In the genomic region with DNA sequence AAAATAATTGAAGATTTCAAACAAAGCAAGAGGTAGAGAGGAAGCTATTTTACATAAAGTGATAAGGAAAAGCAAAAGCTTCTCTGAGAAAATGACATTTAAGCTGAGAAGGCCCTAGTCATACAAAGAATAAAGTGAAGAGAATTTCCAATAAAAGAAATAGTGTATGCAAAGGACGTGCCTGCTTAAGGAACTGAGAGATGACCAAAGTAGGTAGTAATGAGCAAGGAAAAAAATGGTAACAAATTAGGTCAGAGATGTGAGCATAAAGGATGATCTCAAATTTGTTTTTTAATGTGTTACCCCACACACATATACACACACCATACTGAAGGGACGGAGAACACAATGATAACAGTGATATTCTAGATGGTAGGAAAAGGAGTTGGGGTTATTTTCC, we compare ENCODE assay signal across 31 cellular contexts. TPM values are rescaled to one million over a fixed set of nuclear protein-coding genes. Genes with fewer than 3 reads are reported as not detected.
DNase-seq lines count a peak whose midpoint lies in the region; ATAC-seq, FAIRE-seq and TF ChIP-seq lines count a peak whose summit lies in the region.
"Had no signal": no experiment of that assay in that cellular context is flagged by ENCODE, and none has a peak within 500 bp of the region (broad histone marks: within the 10 kb centered on the region; RNA-seq: fewer than 3 reads in every experiment).

No MANE protein-coding gene starts in this region.

- ATAC-seq in heart right ventricle (no peak), GM18517 (IDR thresholded peaks at IDR 0.05; ENCODE audit: unreplicated experiment) (no peak)
- ATAC-seq: HepG2, SK-N-SH treated with all-trans-retinoic acid at 6 μM for 48 hours had no signal

- TF ChIP-seq POLR2A in GM12891 (IDR thresholded peaks at IDR 0.05; ENCODE audit: low read depth, low read length) (no peak), stomach (IDR thresholded peaks at IDR 0.05) (no peak)

- BruUV-seq in Calu3 (replicated peaks; lab: Mats Ljungman, UMichigan): no TSS peak

- peaks cover 24% of the 10 kb centered on the region for H3K4me1 Mint-ChIP-seq in Calu3 (ENCODE audit: low read depth, unreplicated experiment)

- H3K4me3 ChIP-seq in OCI-LY3 (ENCODE audit: low read length) (no peak overlapping the region), neural cell (ENCODE audit: low read length) (no peak overlapping the region), heart right ventricle (no peak overlapping the region), stomach (no peak overlapping the region)
- H3K4me3 ChIP-seq: esophagus muscularis mucosa, HAP-1, sigmoid colon, testis had no signal

- H3K4me1 ChIP-seq in OCI-LY3 (ENCODE audit: low read length) (peaks cover 7% of the 10 kb centered on the region), heart right ventricle (peaks cover 0 to 11% (median 7%) of the 10 kb centered on the region in 9 donors), stomach (peaks cover 0 to 11% (median 5%) of the 10 kb centered on the region in 4 donors)
- H3K4me1 ChIP-seq: HAP-1, testis had no signal

- peak; percentile 9 for FAIRE-seq in GM12891 (lab: Jason Lieb, UNC)
- FAIRE-seq: HepG2 had no signal

- H3K27me3 ChIP-seq in OCI-LY3 (ENCODE audit: low read depth, low read length): no peaks in the 10 kb centered on the region
- no peaks in the 10 kb centered on the region for H3K27me3 ChIP-seq in neural cell (ENCODE audit: insufficient read depth, low read depth, low read length)
- H3K27me3 ChIP-seq in heart right ventricle: no peaks in the 10 kb centered on the region
- no peaks in the 10 kb centered on the region for H3K27me3 ChIP-seq in stomach
- H3K27me3 ChIP-seq: esophagus muscularis mucosa, sigmoid colon, testis had no signal

- H3F3A ChIP-seq in neural cell (ENCODE audit: insufficient read depth, low read length, poor library complexity, severe bottlenecking): peaks cover 4% of the 10 kb centered on the region

- TF ChIP-seq CTCF in Calu3 (IDR thresholded peaks at IDR 0.05; ENCODE audit: unreplicated experiment): no peak
- TF ChIP-seq CTCF in OCI-LY3 (IDR thresholded peaks at IDR 0.05; ENCODE audit: low read depth, low read length): no peak
- TF ChIP-seq CTCF in neural cell (IDR thresholded peaks at IDR 0.05; ENCODE audit: poor library complexity, severe bottlenecking): no peak
- no peak for TF ChIP-seq CTCF in heart right ventricle (IDR thresholded peaks at IDR 0.05)
- no peak for TF ChIP-seq CTCF in stomach (IDR thresholded peaks at IDR 0.05)

- no peaks in the 10 kb centered on the region for H3K9me2 ChIP-seq in neural cell (ENCODE audit: insufficient read depth, low read length)

- CTCF ChIA-PET in Calu3 (lab: Charles Lee): no interaction called here

- peak overlapping the region; percentile 24; the same call in 1 of the 2 replicates for H3K4me2 ChIP-seq in OCI-LY3 (ENCODE audit: low read length)
- no peak overlapping the region for H3K4me2 ChIP-seq in neural cell (ENCODE audit: low read length)

- no peaks in the 10 kb centered on the region for H3K9me3 ChIP-seq in OCI-LY3 (ENCODE audit: insufficient read depth, low read length)
- no peaks in the 10 kb centered on the region for H3K9me3 ChIP-seq in neural cell (ENCODE audit: low read length)
- peaks cover 0 to 3% (median 0%) of the 10 kb centered on the region in 11 donors for H3K9me3 ChIP-seq in heart right ventricle
- no peaks in the 10 kb centered on the region for H3K9me3 ChIP-seq in stomach
- H3K9me3 ChIP-seq: esophagus muscularis mucosa, HAP-1, sigmoid colon, testis had no signal

- H3K36me3 Mint-ChIP-seq in Calu3 (ENCODE audit: insufficient read depth, unreplicated experiment): peaks cover 6% of the 10 kb centered on the region

- H2AFZ ChIP-seq in OCI-LY3 (ENCODE audit: low read depth, low read length) (no peak overlapping the region), neural cell (ENCODE audit: low read depth, low read length) (no peak overlapping the region)

- no peak for TF ChIP-seq RAD21 in neural cell (conservative IDR thresholded peaks at IDR 0.05)

- no peaks in the 10 kb centered on the region for H4K20me1 ChIP-seq in OCI-LY3 (ENCODE audit: insufficient read depth, low read length)
- no peaks in the 10 kb centered on the region for H4K20me1 ChIP-seq in neural cell (ENCODE audit: insufficient read depth)

- no peak overlapping the region for H3K27ac ChIP-seq in OCI-LY3 (ENCODE audit: low read length)
- H3K27ac ChIP-seq in neural cell (ENCODE audit: low read length): peak overlapping the region; percentile 1
- no peak overlapping the region for H3K27ac ChIP-seq in heart right ventricle
- no peak overlapping the region for H3K27ac ChIP-seq in stomach
- H3K27ac ChIP-seq: esophagus muscularis mucosa, testis had no signal

- H3K4me3 Mint-ChIP-seq in Calu3 (ENCODE audit: low read depth, unreplicated experiment): no peak overlapping the region
- H3K4me3 Mint-ChIP-seq: activated naive CD8-positive, alpha-beta T cell treated with anti-CD3 and anti-CD28 coated beads, Interleukin-2, amount 10 ng/mL, durations not matched to agents 7 days and 5 days; central memory CD8-positive, alpha-beta T cell; endodermal cell; T-helper 1 cell treated with Interleukin-12 subunit alpha and Interleukin-12 subunit beta and Interleukin-4 antibody, amounts not matched to agents 30 μg/mL and 1 μg/mL, for 36 hours had no signal

- H3K9ac ChIP-seq in OCI-LY3 (ENCODE audit: low read length) (no peak overlapping the region), neural cell (ENCODE audit: low read length) (no peak overlapping the region)

- DNase-seq in Calu3: no peak
- DNase-seq in GM12891 (ENCODE audit: insufficient read length, low spot score): no peak
- no peak for DNase-seq in heart right ventricle
- no peak for DNase-seq in stomach
- no peak for DNase-seq in cerebellum (ENCODE audit: low spot score)
- DNase-seq: activated effector memory CD4-positive, alpha-beta T cell treated with Interleukin-2 at 50 U/mL for 16 hours; activated naive CD8-positive, alpha-beta T cell treated with anti-CD3 and anti-CD28 coated beads, Interleukin-2, amount 10 ng/mL, durations not matched to agents 7 days and 5 days; dermis blood vessel endothelial cell; DND-41; endodermal cell; foreskin fibroblast; GF-D8; kidney; MV-4-11; NCI-H1436; NCI-H226; NCI-H69; Right ventricle myocardium superior; sigmoid colon; stimulated activated CD4-positive, alpha-beta T cell treated with anti-CD3 and anti-CD28 coated beads, Interleukin-12 subunit alpha, Interleukin-12 subunit beta, amount 100 ng/mL, for 4 hours; stimulated activated CD4-positive, alpha-beta T cell treated with anti-CD3 and anti-CD28 coated beads, Interleukin-2, amount 100 ng/mL, for 48 hours; testis had no signal

- H3K27me3 Mint-ChIP-seq in Calu3 (ENCODE audit: unreplicated experiment): no peaks in the 10 kb centered on the region
- H3K27me3 Mint-ChIP-seq: activated naive CD8-positive, alpha-beta T cell treated with anti-CD3 and anti-CD28 coated beads, Interleukin-2, amount 10 ng/mL, durations not matched to agents 7 days and 5 days; central memory CD8-positive, alpha-beta T cell had no signal

- intact Hi-C loops in Calu3 (cut with micrococcal nuclease; ENCODE audit: unreplicated experiment): no loop called here
- intact Hi-C loops in heart right ventricle (cut with DNase I): no loop called here
- intact Hi-C loops in stomach (cut with DNase I; ENCODE audit: low total_unique reads): no loop called here

- no peaks in the 10 kb centered on the region for H3K36me3 ChIP-seq in OCI-LY3 (replicated peaks; ENCODE audit: low read depth, low read length)
- no peaks in the 10 kb centered on the region for H3K36me3 ChIP-seq in neural cell (ENCODE audit: insufficient read depth, low read length)
- H3K36me3 ChIP-seq in heart right ventricle: no peaks in the 10 kb centered on the region
- H3K36me3 ChIP-seq in stomach: no peaks in the 10 kb centered on the region
- H3K36me3 ChIP-seq: esophagus muscularis mucosa, HAP-1, sigmoid colon had no signal

- peak overlapping the region; percentile 2 for H3K27ac Mint-ChIP-seq in Calu3 (ENCODE audit: unreplicated experiment)
- H3K27ac Mint-ChIP-seq: activated naive CD8-positive, alpha-beta T cell treated with anti-CD3 and anti-CD28 coated beads, Interleukin-2, amount 10 ng/mL, durations not matched to agents 7 days and 5 days; endodermal cell; T-helper 1 cell treated with Interleukin-12 subunit alpha and Interleukin-12 subunit beta and Interleukin-4 antibody, amounts not matched to agents 30 μg/mL and 1 μg/mL, for 36 hours had no signal

- no peaks in the 10 kb centered on the region for H3K9me3 Mint-ChIP-seq in Calu3 (ENCODE audit: low read depth, unreplicated experiment)
- H3K9me3 Mint-ChIP-seq: activated naive CD8-positive, alpha-beta T cell treated with anti-CD3 and anti-CD28 coated beads, Interleukin-2, amount 10 ng/mL, durations not matched to agents 7 days and 5 days; central memory CD8-positive, alpha-beta T cell; T-helper 1 cell treated with Interleukin-12 subunit alpha and Interleukin-12 subunit beta and Interleukin-4 antibody, amounts not matched to agents 30 μg/mL and 1 μg/mL, for 36 hours had no signal

- H3K79me2 ChIP-seq in OCI-LY3 (ENCODE audit: low read length) (no peaks in the 10 kb centered on the region), neural cell (replicated peaks; ENCODE audit: insufficient read depth, low read length) (peaks cover 75% of the 10 kb centered on the region)

- no peak for TF ChIP-seq EP300 in neural cell (conservative IDR thresholded peaks at IDR 0.05; ENCODE audit: poor library complexity, severe bottlenecking)
- no peak for TF ChIP-seq EP300 in stomach (IDR thresholded peaks at IDR 0.05)

- WGBS in heart right ventricle, 2 donors: 79 to 86% methylated on average over 2 of the region's 2 CpGs
- 78 to 88% (median 83%) methylated on average over 2 of the region's 2 CpGs for WGBS in stomach, 5 donors

TF ChIP-seq in GM12891, 5 proteins besides CTCF, POLR2A, EP300 and RAD21:
- TF ChIP-seq POU2F2 (IDR thresholded peaks at IDR 0.05; ENCODE audit: low read depth, low read length): no peak
- no peak for TF ChIP-seq POLR2AphosphoS5 (IDR thresholded peaks at IDR 0.05; ENCODE audit: low read depth, low read length)
- peak; percentile 45 for TF ChIP-seq SPI1 (IDR thresholded peaks at IDR 0.05; ENCODE audit: low read depth, low read length)
- no peak for TF ChIP-seq TAF1 (IDR thresholded peaks at IDR 0.05; ENCODE audit: low read depth, low read length)

TF ChIP-seq in neural cell, 6 proteins besides CTCF, POLR2A, EP300 and RAD21 (continues in another document):
- TF ChIP-seq EZH2 (IDR thresholded peaks at IDR 0.05; ENCODE audit: borderline replicate concordance, insufficient read depth, low read length, poor library complexity, severe bottlenecking) (no peak), TAF1 (IDR thresholded peaks at IDR 0.05; ENCODE audit: low read depth) (no peak), SMC3 (conservative IDR thresholded peaks at IDR 0.05; ENCODE audit: poor library complexity) (no peak), POLR2AphosphoS5 (IDR thresholded peaks at IDR 0.05) (no peak)

RNA-seq across cellular contexts. Expression of gene NRIP1, which starts 46.4 kb away (rescaled TPM):
- total RNA-seq in Calu3 (2022) (58.7 TPM in 2 replicates), heart right ventricle (10 to 100 TPM; 13.6 to 40.3 (median 17.9) TPM), stomach (10 to 100 TPM; 16.8 to 60.4 (median 22.6) TPM), cerebellum (98.4 TPM)
- 7.5 TPM for polyA plus RNA-seq in GM12891 (2012; ENCODE audit: low read depth, missing spikeins)
- polyA plus RNA-seq in neural cell (48.2 and 48.4 TPM in 2 replicates), heart right ventricle (1 to 10 TPM; 3.2 to 4.5 TPM), stomach (1 to 10 TPM; 3.7 to 6.1 (median 3.8) TPM)
- polyA minus RNA-seq in neural cell: 235 and 284 TPM in 2 replicates
